In the genomic region with DNA sequence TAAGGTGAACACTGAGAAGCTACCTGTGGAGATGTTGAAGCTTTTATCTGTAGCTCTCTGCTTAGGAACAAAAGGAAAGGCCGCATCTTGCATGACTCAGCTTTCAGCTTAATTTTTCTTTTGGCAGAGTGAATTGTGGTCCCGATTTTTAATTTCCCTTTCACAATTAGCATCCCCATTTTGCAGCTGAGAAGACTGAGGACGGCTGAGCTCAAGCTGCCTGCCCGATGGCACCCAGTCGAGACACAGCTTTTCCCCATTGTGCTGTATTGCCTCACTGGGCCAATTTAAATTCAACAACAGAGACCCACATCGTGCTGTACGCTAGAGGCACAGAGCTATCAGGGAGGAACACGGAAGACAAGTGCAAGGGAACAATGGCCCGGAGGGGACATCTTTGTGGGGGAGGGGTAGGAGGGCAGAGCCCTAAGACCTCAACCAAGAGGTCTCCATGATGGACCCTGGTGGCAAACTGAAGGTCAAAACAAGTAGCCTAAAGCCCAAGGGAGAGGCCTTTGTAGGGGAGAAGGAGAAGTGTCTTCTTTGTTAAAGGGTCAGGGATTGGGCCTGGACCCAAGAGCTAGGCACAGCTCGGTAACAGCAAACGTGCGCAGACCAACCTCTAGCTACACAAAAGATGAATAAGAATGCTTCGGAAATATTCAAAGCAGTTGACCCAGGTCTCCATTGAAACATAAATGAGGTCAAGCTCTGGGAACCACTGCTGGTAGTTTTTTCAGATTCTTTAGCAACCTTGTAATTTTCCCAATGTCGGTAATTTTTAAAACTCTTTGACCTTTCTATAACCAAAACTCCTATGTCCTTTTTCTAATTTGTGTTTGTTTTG, we compare ENCODE assay signal across 1 cellular context.
TF ChIP-seq lines count a peak whose summit lies in the region.

No MANE protein-coding gene starts in this region.

TF ChIP-seq in H1, 55 proteins besides CTCF, POLR2A, EP300 and RAD21:
- TF ChIP-seq SUZ12 (IDR thresholded peaks at IDR 0.05; ENCODE audit: low read length) (no peak), CTBP2 (IDR thresholded peaks at IDR 0.05; ENCODE audit: borderline replicate concordance, insufficient read depth, insufficient read length, low read length) (no peak), KDM1A (IDR thresholded peaks at IDR 0.05; ENCODE audit: borderline replicate concordance, low read length) (peak; percentile 92; the same call in 1 of the 2 replicates)
